In the genomic region with DNA sequence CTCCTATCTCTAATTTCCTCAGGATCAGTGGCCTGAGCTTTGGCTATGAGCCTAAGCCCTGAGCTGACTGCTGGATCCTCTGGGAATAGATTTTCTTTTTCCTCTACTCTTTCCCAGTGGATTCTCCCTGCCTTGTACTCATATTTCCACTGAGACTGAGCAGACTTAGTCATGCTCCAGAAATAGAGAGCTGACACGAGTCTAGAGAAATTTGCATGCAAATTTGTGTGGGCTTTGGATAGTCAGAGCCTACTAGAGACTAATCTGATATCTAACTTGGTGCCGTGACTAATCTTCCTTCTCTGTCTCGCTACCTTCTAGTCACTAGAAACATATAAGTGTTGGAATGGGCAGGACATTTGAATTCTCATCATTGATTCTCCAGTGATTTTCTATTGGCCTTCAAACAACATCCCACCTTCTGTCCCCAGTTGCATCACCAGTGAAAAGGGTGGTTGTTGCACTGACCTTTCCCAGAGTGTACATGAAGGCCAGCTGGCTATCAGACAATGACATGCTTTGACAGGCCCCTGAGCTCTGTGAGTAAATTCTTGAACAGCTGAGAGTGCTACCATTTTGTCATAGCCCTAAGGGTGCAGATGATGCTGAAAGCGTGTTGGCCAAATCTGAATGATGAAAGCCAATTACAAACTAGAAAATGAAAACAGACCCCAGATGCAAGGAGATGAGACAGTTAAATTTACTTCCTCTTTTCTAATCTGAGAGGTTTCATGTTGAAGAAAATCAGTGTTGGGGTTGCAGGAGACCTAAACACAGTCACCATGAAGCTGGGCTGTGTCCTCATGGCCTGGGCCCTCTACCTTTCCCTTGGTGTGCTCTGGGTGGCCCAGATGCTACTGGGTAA, we compare ENCODE assay signal across 1 cellular context.
TF ChIP-seq lines count a peak whose summit lies in the region.

FCRLA (plus strand) TSS at position 747 of the 865 bp plus-strand sequence; CDS start at position 783, 36 bp downstream.

TF ChIP-seq in K562, 482 proteins besides CTCF, POLR2A, EP300 and RAD21 (continued from another document and continues in another):
- TF ChIP-seq, protein P1, sequence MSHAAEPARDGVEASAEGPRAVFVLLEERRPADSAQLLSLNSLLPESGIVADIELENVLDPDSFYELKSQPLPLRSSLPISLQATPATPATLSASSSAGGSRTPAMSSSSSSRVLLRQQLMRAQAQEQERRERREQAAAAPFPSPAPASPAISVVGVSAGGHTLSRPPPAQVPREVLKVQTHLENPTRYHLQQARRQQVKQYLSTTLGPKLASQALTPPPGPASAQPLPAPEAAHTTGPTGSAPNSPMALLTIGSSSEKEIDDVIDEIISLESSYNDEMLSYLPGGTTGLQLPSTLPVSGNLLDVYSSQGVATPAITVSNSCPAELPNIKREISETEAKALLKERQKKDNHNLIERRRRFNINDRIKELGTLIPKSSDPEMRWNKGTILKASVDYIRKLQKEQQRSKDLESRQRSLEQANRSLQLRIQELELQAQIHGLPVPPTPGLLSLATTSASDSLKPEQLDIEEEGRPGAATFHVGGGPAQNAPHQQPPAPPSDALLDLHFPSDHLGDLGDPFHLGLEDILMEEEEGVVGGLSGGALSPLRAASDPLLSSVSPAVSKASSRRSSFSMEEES (CRISPR knock-in tag; IDR thresholded peaks at IDR 0.05): no peak
- TF ChIP-seq BRD4 (IDR thresholded peaks at IDR 0.05) (no peak), TCF7 (IDR thresholded peaks at IDR 0.05; ENCODE audit: borderline replicate concordance) (no peak), ZNF76 (CRISPR knock-in tag; IDR thresholded peaks at IDR 0.05; ENCODE audit: borderline replicate concordance) (no peak), SNAPC5 (CRISPR knock-in tag; IDR thresholded peaks at IDR 0.05) (no peak), ETV5 (CRISPR knock-in tag; IDR thresholded peaks at IDR 0.05; ENCODE audit: low read depth) (no peak; the same call in 1 of the 2 replicates), SIN3A (IDR thresholded peaks at IDR 0.05; ENCODE audit: borderline replicate concordance in 2 of 2, control insufficient read depth in 1 of 2, low read depth in 2 of 2, low read length in 2 of 2) (no peak), HDAC8 (tag; IDR thresholded peaks at IDR 0.05) (no peak), POLR2AphosphoS5 (IDR thresholded peaks at IDR 0.05; ENCODE audit: control insufficient read depth, insufficient read depth, low read depth, low read length) (no peak), DIDO1 (tag; IDR thresholded peaks at IDR 0.05; ENCODE audit: low read depth) (no peak), ELF1 (tag; IDR thresholded peaks at IDR 0.05) (no peak), ZNF512 (tag; IDR thresholded peaks at IDR 0.05) (no peak), ZNF561 (CRISPR knock-in tag; conservative IDR thresholded peaks at IDR 0.05) (no peak), RNF2 (IDR thresholded peaks at IDR 0.05) (peak; percentile 55; the same call in 1 of the 2 replicates), CBFA2T2 (conservative IDR thresholded peaks at IDR 0.05) (peak; percentile 35), ARID3A (IDR thresholded peaks at IDR 0.05; ENCODE audit: borderline replicate concordance, low read depth, low read length) (no peak), HDGF (IDR thresholded peaks at IDR 0.05) (no peak), ZZZ3 (IDR thresholded peaks at IDR 0.05) (no peak), TCF7L2 (IDR thresholded peaks at IDR 0.05; ENCODE audit: low read depth, low read length) (no peak), NFE2 (IDR thresholded peaks at IDR 0.05; ENCODE audit: low read depth) (peak; percentile 20; the same call in 1 of the 2 replicates), NCOA6 (IDR thresholded peaks at IDR 0.05) (no peak), FOXJ3 (CRISPR knock-in tag; IDR thresholded peaks at IDR 0.05) (no peak), ATF3 (IDR thresholded peaks at IDR 0.05) (peak; percentile 97), ATF3 (CRISPR knock-in tag; conservative IDR thresholded peaks at IDR 0.05) (peak; percentile 84; the same call in 1 of the 2 replicates), ZNF316 (IDR thresholded peaks at IDR 0.05) (no peak), ZNF23 (CRISPR knock-in tag; IDR thresholded peaks at IDR 0.05) (no peak), NR3C1 (CRISPR knock-in tag; IDR thresholded peaks at IDR 0.05) (no peak), ZBTB17 (CRISPR knock-in tag; IDR thresholded peaks at IDR 0.05) (no peak), RBM14 (IDR thresholded peaks at IDR 0.05; ENCODE audit: borderline replicate concordance, insufficient read depth, low read depth, low read length) (no peak), NFRKB (IDR thresholded peaks at IDR 0.05; ENCODE audit: low read depth) (no peak), GTF2E2 (tag; IDR thresholded peaks at IDR 0.05) (no peak), SMARCA5 (IDR thresholded peaks at IDR 0.05) (no peak), KLF13 (tag; IDR thresholded peaks at IDR 0.05; ENCODE audit: borderline replicate concordance, low read depth) (no peak), ZNF707 (CRISPR knock-in tag; conservative IDR thresholded peaks at IDR 0.05) (no peak)
- TF ChIP-seq, protein P2, sequence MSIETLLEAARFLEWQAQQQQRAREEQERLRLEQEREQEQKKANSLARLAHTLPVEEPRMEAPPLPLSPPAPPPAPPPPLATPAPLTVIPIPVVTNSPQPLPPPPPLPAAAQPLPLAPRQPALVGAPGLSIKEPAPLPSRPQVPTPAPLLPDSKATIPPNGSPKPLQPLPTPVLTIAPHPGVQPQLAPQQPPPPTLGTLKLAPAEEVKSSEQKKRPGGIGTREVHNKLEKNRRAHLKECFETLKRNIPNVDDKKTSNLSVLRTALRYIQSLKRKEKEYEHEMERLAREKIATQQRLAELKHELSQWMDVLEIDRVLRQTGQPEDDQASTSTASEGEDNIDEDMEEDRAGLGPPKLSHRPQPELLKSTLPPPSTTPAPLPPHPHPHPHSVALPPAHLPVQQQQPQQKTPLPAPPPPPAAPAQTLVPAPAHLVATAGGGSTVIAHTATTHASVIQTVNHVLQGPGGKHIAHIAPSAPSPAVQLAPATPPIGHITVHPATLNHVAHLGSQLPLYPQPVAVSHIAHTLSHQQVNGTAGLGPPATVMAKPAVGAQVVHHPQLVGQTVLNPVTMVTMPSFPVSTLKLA (conservative IDR thresholded peaks at IDR 0.05): peak in 1 of 2 experiments; percentile 39; a peak in 3 of 4 replicates
- TF ChIP-seq, protein P3, sequence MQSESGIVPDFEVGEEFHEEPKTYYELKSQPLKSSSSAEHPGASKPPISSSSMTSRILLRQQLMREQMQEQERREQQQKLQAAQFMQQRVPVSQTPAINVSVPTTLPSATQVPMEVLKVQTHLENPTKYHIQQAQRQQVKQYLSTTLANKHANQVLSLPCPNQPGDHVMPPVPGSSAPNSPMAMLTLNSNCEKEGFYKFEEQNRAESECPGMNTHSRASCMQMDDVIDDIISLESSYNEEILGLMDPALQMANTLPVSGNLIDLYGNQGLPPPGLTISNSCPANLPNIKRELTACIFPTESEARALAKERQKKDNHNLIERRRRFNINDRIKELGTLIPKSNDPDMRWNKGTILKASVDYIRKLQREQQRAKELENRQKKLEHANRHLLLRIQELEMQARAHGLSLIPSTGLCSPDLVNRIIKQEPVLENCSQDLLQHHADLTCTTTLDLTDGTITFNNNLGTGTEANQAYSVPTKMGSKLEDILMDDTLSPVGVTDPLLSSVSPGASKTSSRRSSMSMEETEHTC (IDR thresholded peaks at IDR 0.05): no peak
- TF ChIP-seq, protein P4, sequence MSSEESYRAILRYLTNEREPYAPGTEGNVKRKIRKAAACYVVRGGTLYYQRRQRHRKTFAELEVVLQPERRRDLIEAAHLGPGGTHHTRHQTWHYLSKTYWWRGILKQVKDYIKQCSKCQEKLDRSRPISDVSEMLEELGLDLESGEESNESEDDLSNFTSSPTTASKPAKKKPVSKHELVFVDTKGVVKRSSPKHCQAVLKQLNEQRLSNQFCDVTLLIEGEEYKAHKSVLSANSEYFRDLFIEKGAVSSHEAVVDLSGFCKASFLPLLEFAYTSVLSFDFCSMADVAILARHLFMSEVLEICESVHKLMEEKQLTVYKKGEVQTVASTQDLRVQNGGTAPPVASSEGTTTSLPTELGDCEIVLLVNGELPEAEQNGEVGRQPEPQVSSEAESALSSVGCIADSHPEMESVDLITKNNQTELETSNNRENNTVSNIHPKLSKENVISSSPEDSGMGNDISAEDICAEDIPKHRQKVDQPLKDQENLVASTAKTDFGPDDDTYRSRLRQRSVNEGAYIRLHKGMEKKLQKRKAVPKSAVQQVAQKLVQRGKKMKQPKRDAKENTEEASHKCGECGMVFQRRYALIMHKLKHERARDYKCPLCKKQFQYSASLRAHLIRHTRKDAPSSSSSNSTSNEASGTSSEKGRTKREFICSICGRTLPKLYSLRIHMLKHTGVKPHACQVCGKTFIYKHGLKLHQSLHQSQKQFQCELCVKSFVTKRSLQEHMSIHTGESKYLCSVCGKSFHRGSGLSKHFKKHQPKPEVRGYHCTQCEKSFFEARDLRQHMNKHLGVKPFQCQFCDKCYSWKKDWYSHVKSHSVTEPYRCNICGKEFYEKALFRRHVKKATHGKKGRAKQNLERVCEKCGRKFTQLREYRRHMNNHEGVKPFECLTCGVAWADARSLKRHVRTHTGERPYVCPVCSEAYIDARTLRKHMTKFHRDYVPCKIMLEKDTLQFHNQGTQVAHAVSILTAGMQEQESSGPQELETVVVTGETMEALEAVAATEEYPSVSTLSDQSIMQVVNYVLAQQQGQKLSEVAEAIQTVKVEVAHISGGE (CRISPR knock-in tag; IDR thresholded peaks at IDR 0.05): no peak
- TF ChIP-seq, protein P5, sequence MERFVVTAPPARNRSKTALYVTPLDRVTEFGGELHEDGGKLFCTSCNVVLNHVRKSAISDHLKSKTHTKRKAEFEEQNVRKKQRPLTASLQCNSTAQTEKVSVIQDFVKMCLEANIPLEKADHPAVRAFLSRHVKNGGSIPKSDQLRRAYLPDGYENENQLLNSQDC (CRISPR knock-in tag; IDR thresholded peaks at IDR 0.05): no peak
- TF ChIP-seq, protein P6, sequence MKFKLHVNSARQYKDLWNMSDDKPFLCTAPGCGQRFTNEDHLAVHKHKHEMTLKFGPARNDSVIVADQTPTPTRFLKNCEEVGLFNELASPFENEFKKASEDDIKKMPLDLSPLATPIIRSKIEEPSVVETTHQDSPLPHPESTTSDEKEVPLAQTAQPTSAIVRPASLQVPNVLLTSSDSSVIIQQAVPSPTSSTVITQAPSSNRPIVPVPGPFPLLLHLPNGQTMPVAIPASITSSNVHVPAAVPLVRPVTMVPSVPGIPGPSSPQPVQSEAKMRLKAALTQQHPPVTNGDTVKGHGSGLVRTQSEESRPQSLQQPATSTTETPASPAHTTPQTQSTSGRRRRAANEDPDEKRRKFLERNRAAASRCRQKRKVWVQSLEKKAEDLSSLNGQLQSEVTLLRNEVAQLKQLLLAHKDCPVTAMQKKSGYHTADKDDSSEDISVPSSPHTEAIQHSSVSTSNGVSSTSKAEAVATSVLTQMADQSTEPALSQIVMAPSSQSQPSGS (CRISPR knock-in tag; IDR thresholded peaks at IDR 0.05): no peak
- TF ChIP-seq, protein P7, sequence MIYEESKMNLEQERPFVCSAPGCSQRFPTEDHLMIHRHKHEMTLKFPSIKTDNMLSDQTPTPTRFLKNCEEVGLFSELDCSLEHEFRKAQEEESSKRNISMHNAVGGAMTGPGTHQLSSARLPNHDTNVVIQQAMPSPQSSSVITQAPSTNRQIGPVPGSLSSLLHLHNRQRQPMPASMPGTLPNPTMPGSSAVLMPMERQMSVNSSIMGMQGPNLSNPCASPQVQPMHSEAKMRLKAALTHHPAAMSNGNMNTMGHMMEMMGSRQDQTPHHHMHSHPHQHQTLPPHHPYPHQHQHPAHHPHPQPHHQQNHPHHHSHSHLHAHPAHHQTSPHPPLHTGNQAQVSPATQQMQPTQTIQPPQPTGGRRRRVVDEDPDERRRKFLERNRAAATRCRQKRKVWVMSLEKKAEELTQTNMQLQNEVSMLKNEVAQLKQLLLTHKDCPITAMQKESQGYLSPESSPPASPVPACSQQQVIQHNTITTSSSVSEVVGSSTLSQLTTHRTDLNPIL (CRISPR knock-in tag; IDR thresholded peaks at IDR 0.05): no peak
